1 cellular context compared by ENCODE assay signal in genomic region chr12:110079477-110080400, GRCh38.
TF ChIP-seq lines count a peak whose summit lies in the region.

No MANE protein-coding gene starts in this region.

TF ChIP-seq in HepG2, 621 proteins besides CTCF, POLR2A, EP300 and RAD21 (continued from another document and continues in another):
- TF ChIP-seq HMG20A (CRISPR knock-in tag; IDR thresholded peaks at IDR 0.05; ENCODE audit: borderline replicate concordance) (peak; percentile 40; the same call in 1 of the 2 replicates), ZNF678 (CRISPR knock-in tag; IDR thresholded peaks at IDR 0.05) (no peak), MXD4 (CRISPR knock-in tag; IDR thresholded peaks at IDR 0.05) (peak; percentile 77; the same call in 1 of the 2 replicates), AKNA (CRISPR knock-in tag; IDR thresholded peaks at IDR 0.05; ENCODE audit: borderline replicate concordance) (no peak), ASH2L (IDR thresholded peaks at IDR 0.05; ENCODE audit: insufficient read length, low read depth, low read length) (peak; percentile 52), GABPB1 (CRISPR knock-in tag; IDR thresholded peaks at IDR 0.05) (peak; percentile 78), TBX2 (CRISPR knock-in tag; IDR thresholded peaks at IDR 0.05; ENCODE audit: borderline replicate concordance) (peak; percentile 51; the same call in 1 of the 2 replicates), ARNT (IDR thresholded peaks at IDR 0.05) (no peak), SIN3B (IDR thresholded peaks at IDR 0.05; ENCODE audit: low read length) (0 out of 2 replicates have a peak, but pooled peaks have one; percentile 12), TCF12 (IDR thresholded peaks at IDR 0.05) (no peak), TCF12 (CRISPR knock-in tag; IDR thresholded peaks at IDR 0.05) (no peak), HOXA5 (CRISPR knock-in tag; IDR thresholded peaks at IDR 0.05) (no peak), SCMH1 (CRISPR knock-in tag; IDR thresholded peaks at IDR 0.05; ENCODE audit: borderline replicate concordance) (no peak), SP140L (CRISPR knock-in tag; IDR thresholded peaks at IDR 0.05; ENCODE audit: borderline replicate concordance) (no peak), KLF11 (CRISPR knock-in tag; IDR thresholded peaks at IDR 0.05) (peak; percentile 90), GPN1 (CRISPR knock-in tag; IDR thresholded peaks at IDR 0.05; ENCODE audit: borderline replicate concordance) (no peak), SRSF4 (IDR thresholded peaks at IDR 0.05; ENCODE audit: low read depth, low read length, poor library complexity, severe bottlenecking) (no peak), ZGPAT (CRISPR knock-in tag; IDR thresholded peaks at IDR 0.05) (peak; percentile 76), ATF7 (IDR thresholded peaks at IDR 0.05) (no peak), ATF7 (CRISPR knock-in tag; IDR thresholded peaks at IDR 0.05) (no peak), ELK4 (CRISPR knock-in tag; IDR thresholded peaks at IDR 0.05; ENCODE audit: borderline replicate concordance) (no peak), ZNF33B (CRISPR knock-in tag; IDR thresholded peaks at IDR 0.05) (peak; percentile 38; the same call in 1 of the 2 replicates), NFKBIZ (CRISPR knock-in tag; IDR thresholded peaks at IDR 0.05) (peak; percentile 65), HNF1B (CRISPR knock-in tag; IDR thresholded peaks at IDR 0.05) (peak; percentile 63; the same call in 1 of the 2 replicates), ZNF557 (CRISPR knock-in tag; IDR thresholded peaks at IDR 0.05) (no peak), FOXK1 (CRISPR knock-in tag; IDR thresholded peaks at IDR 0.05; ENCODE audit: borderline replicate concordance, low read depth) (peak; percentile 88; the same call in 1 of the 2 replicates), YEATS2 (CRISPR knock-in tag; IDR thresholded peaks at IDR 0.05; ENCODE audit: borderline replicate concordance) (no peak; the same call in 1 of the 2 replicates), PITX1 (CRISPR knock-in tag; IDR thresholded peaks at IDR 0.05) (peak; percentile 12; the same call in 1 of the 2 replicates), WIZ (CRISPR knock-in tag; IDR thresholded peaks at IDR 0.05) (0 out of 2 replicates have a peak, but pooled peaks have one; percentile 37), RFX3 (CRISPR knock-in tag; IDR thresholded peaks at IDR 0.05) (no peak; the same call in 1 of the 2 replicates), POGZ (CRISPR knock-in tag; IDR thresholded peaks at IDR 0.05) (peak; percentile 89), NFIC (IDR thresholded peaks at IDR 0.05; ENCODE audit: low read length) (peak; percentile 16; the same call in 1 of the 2 replicates), SOX5 (CRISPR knock-in tag; IDR thresholded peaks at IDR 0.05; ENCODE audit: borderline replicate concordance) (peak; percentile 97), MBD4 (IDR thresholded peaks at IDR 0.05; ENCODE audit: borderline replicate concordance, low read length) (no peak), NAIF1 (CRISPR knock-in tag; IDR thresholded peaks at IDR 0.05; ENCODE audit: borderline replicate concordance) (no peak), AGO1 (IDR thresholded peaks at IDR 0.05; ENCODE audit: low read depth, low read length, poor library complexity, severe bottlenecking) (no peak), ZNF790 (CRISPR knock-in tag; IDR thresholded peaks at IDR 0.05; ENCODE audit: borderline replicate concordance) (no peak), ZNF878 (CRISPR knock-in tag; IDR thresholded peaks at IDR 0.05) (peak; percentile 74; the same call in 1 of the 2 replicates), ZNF24 (IDR thresholded peaks at IDR 0.05) (no peak), KMT2B (CRISPR knock-in tag; IDR thresholded peaks at IDR 0.05) (peak; percentile 72), AHR (CRISPR knock-in tag; IDR thresholded peaks at IDR 0.05) (peak; percentile 38; the same call in 1 of the 2 replicates), ZFYVE20 (CRISPR knock-in tag; IDR thresholded peaks at IDR 0.05; ENCODE audit: borderline replicate concordance, low read depth) (no peak), PRDM4 (CRISPR knock-in tag; IDR thresholded peaks at IDR 0.05; ENCODE audit: borderline replicate concordance) (no peak)
- TF ChIP-seq, protein P1, sequence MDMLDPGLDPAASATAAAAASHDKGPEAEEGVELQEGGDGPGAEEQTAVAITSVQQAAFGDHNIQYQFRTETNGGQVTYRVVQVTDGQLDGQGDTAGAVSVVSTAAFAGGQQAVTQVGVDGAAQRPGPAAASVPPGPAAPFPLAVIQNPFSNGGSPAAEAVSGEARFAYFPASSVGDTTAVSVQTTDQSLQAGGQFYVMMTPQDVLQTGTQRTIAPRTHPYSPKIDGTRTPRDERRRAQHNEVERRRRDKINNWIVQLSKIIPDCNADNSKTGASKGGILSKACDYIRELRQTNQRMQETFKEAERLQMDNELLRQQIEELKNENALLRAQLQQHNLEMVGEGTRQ (IDR thresholded peaks at IDR 0.05; ENCODE audit: low read depth, low read length), result peak; percentile 86
- TF ChIP-seq, protein P1 (CRISPR knock-in tag; IDR thresholded peaks at IDR 0.05; ENCODE audit: borderline replicate concordance), result peak; percentile 90
- TF ChIP-seq, protein P2, sequence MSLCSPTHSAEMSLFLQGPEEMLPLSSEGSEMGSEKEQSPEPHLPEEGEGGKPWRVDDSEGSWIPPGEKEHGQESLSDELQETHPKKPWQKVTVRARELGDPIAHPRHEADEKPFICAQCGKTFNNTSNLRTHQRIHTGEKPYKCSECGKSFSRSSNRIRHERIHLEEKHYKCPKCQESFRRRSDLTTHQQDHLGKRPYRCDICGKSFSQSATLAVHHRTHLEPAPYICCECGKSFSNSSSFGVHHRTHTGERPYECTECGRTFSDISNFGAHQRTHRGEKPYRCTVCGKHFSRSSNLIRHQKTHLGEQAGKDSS (CRISPR knock-in tag; IDR thresholded peaks at IDR 0.05; ENCODE audit: borderline replicate concordance, low read depth), result no peak
- TF ChIP-seq, protein P3, sequence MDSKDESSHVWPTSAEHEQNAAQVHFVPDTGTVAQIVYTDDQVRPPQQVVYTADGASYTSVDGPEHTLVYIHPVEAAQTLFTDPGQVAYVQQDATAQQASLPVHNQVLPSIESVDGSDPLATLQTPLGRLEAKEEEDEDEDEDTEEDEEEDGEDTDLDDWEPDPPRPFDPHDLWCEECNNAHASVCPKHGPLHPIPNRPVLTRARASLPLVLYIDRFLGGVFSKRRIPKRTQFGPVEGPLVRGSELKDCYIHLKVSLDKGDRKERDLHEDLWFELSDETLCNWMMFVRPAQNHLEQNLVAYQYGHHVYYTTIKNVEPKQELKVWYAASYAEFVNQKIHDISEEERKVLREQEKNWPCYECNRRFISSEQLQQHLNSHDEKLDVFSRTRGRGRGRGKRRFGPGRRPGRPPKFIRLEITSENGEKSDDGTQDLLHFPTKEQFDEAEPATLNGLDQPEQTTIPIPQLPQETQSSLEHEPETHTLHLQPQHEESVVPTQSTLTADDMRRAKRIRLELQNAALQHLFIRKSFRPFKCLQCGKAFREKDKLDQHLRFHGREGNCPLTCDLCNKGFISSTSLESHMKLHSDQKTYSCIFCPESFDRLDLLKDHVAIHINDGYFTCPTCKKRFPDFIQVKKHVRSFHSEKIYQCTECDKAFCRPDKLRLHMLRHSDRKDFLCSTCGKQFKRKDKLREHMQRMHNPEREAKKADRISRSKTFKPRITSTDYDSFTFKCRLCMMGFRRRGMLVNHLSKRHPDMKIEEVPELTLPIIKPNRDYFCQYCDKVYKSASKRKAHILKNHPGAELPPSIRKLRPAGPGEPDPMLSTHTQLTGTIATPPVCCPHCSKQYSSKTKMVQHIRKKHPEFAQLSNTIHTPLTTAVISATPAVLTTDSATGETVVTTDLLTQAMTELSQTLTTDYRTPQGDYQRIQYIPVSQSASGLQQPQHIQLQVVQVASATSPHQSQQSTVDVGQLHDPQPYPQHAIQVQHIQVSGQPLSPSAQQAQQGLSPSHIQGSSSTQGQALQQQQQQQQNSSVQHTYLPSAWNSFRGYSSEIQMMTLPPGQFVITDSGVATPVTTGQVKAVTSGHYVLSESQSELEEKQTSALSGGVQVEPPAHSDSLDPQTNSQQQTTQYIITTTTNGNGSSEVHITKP (CRISPR knock-in tag; IDR thresholded peaks at IDR 0.05; ENCODE audit: low read depth), result no peak; the same call in 1 of the 2 replicates
